Comparison of ENCODE assay signal across 39 cellular contexts in genomic region chr10:21935439-21936023, GRCh38.
"Had no signal": no experiment of that assay in that cellular context is flagged by ENCODE, and none has a peak within 500 bp of the region (broad histone marks: within the 10 kb centered on the region; RNA-seq: fewer than 3 reads in every experiment).

No MANE protein-coding gene starts in this region.

- H3K4me1 Mint-ChIP-seq: activated naive CD4-positive, alpha-beta T cell treated with anti-CD3 and anti-CD28 coated beads, Interleukin-2, amount 50 U/mL, for 24 hours; activated naive CD8-positive, alpha-beta T cell treated with anti-CD3 and anti-CD28 coated beads, Interleukin-2, amount 10 ng/mL, durations not matched to agents 7 days and 5 days; activated naive CD8-positive, alpha-beta T cell treated with anti-CD3 and anti-CD28 coated beads, Interleukin-2, amount 50 U/mL, for 24 hours; activated T-helper 17 cell treated with anti-CD3 and anti-CD28 coated beads, Interleukin-2, amount 50 U/mL, for 72 hours had no signal

- H3K27ac ChIP-seq: adrenal gland, ascending aorta, body of pancreas, brain microvascular endothelial cell, cardiac muscle cell had no signal

- FAIRE-seq: astrocyte, bronchial epithelial cell had no signal

- H3K27me3 ChIP-seq: adrenal gland, ascending aorta, body of pancreas, brain microvascular endothelial cell, cardiac muscle cell had no signal

- DNase-seq: activated effector memory CD4-positive, alpha-beta T cell treated with anti-CD3 and anti-CD28 coated beads, Interleukin-2, amount 50 U/mL, for 16 hours; activated effector memory CD4-positive, alpha-beta T cell treated with Interleukin-2 at 50 U/mL for 16 hours; activated gamma-delta T cell; activated gamma-delta T cell treated with Interleukin-2 at 50 U/mL for 16 hours; activated naive CD4-positive, alpha-beta T cell; activated naive CD4-positive, alpha-beta T cell treated with anti-CD3 and anti-CD28 coated beads for 36 hours; activated naive CD4-positive, alpha-beta T cell treated with anti-CD3 and anti-CD28 coated beads, Interleukin-2, amount 10 ng/mL, durations not matched to agents 7 days and 5 days; activated naive CD4-positive, alpha-beta T cell treated with anti-CD3 and anti-CD28 coated beads, Interleukin-2, amount 50 U/mL, for 16 hours; activated naive CD4-positive, alpha-beta T cell treated with Interleukin-2 at 50 U/mL for 16 hours; activated naive CD8-positive, alpha-beta T cell treated with anti-CD3 and anti-CD28 coated beads for 36 hours; activated naive CD8-positive, alpha-beta T cell treated with anti-CD3 and anti-CD28 coated beads, Interleukin-2, amount 10 ng/mL, durations not matched to agents 7 days and 5 days; activated naive CD8-positive, alpha-beta T cell treated with anti-CD3 and anti-CD28 coated beads, Interleukin-2, amount 50 U/mL, for 24 hours; activated T-cell treated with anti-CD3 and anti-CD28 coated beads for 4 hours; activated T-cell treated with anti-CD3 and anti-CD28 coated beads, Interleukin-2, amount 50 U/mL, for 1 hour; activated T-cell treated with anti-CD3 and anti-CD28 coated beads, Interleukin-2, amount 50 U/mL, for 24 hours; activated T-cell treated with anti-CD3 and anti-CD28 coated beads, Interleukin-2, amount 50 U/mL, for 4 hours; activated T-cell treated with anti-CD3 and anti-CD28 coated beads, Interleukin-2, amount 50 U/mL, for 48 hours; adrenal gland; amniotic stem cell; amygdala; anterior cingulate cortex; aorta; body of pancreas; brain microvascular endothelial cell; caudate nucleus; central memory CD4-positive, alpha-beta T cell; cerebellar nuclear complex had no signal

- H3K4me1 ChIP-seq: ascending aorta had no signal

- ATAC-seq: activated naive CD4-positive, alpha-beta T cell treated with anti-CD3 and anti-CD28 coated beads, Interleukin-2, amount 50 U/mL, for 72 hours; activated naive CD8-positive, alpha-beta T cell treated with anti-CD3 and anti-CD28 coated beads, Interleukin-2, amount 50 U/mL, for 24 hours; activated T-cell treated with anti-CD3 and anti-CD28 coated beads, Interleukin-2, amount 50 U/mL, for 4 hours; activated T-helper 17 cell treated with anti-CD3 and anti-CD28 coated beads, Interleukin-2, amount 50 U/mL, for 72 hours; body of pancreas had no signal

- H3K36me3 ChIP-seq: adrenal gland, ascending aorta, brain microvascular endothelial cell, cardiac muscle cell had no signal

- H3K4me3 ChIP-seq: adrenal gland, ascending aorta, body of pancreas, cardiac muscle cell had no signal

- H3K27me3 Mint-ChIP-seq: activated naive CD4-positive, alpha-beta T cell treated with anti-CD3 and anti-CD28 coated beads, Interleukin-2, amount 10 ng/mL, durations not matched to agents 7 days and 5 days; activated naive CD4-positive, alpha-beta T cell treated with anti-CD3 and anti-CD28 coated beads, Interleukin-2, amount 50 U/mL, for 24 hours; activated naive CD8-positive, alpha-beta T cell; activated naive CD8-positive, alpha-beta T cell treated with anti-CD3 and anti-CD28 coated beads for 36 hours; activated naive CD8-positive, alpha-beta T cell treated with anti-CD3 and anti-CD28 coated beads, Interleukin-2, amount 10 ng/mL, durations not matched to agents 7 days and 5 days; activated naive CD8-positive, alpha-beta T cell treated with anti-CD3 and anti-CD28 coated beads, Interleukin-2, amount 50 U/mL, for 24 hours; activated T-cell treated with anti-CD3 and anti-CD28 coated beads, Interleukin-2, amount 50 U/mL, for 24 hours; activated T-helper 17 cell treated with anti-CD3 and anti-CD28 coated beads, Interleukin-2, amount 50 U/mL, for 72 hours; brain; central memory CD8-positive, alpha-beta T cell had no signal

- H3K27ac Mint-ChIP-seq: activated naive CD4-positive, alpha-beta T cell treated with anti-CD3 and anti-CD28 coated beads for 36 hours; activated naive CD4-positive, alpha-beta T cell treated with anti-CD3 and anti-CD28 coated beads, Interleukin-2, amount 10 ng/mL, durations not matched to agents 7 days and 5 days; activated naive CD4-positive, alpha-beta T cell treated with anti-CD3 and anti-CD28 coated beads, Interleukin-2, amount 50 U/mL, for 24 hours; activated naive CD4-positive, alpha-beta T cell treated with anti-CD3 and anti-CD28 coated beads, Interleukin-2, amount 50 U/mL, for 72 hours; activated naive CD8-positive, alpha-beta T cell; activated naive CD8-positive, alpha-beta T cell treated with anti-CD3 and anti-CD28 coated beads for 36 hours; activated naive CD8-positive, alpha-beta T cell treated with anti-CD3 and anti-CD28 coated beads, Interleukin-2, amount 10 ng/mL, durations not matched to agents 7 days and 5 days; activated naive CD8-positive, alpha-beta T cell treated with anti-CD3 and anti-CD28 coated beads, Interleukin-2, amount 50 U/mL, for 24 hours; activated T-cell treated with anti-CD3 and anti-CD28 coated beads, Interleukin-2, amount 50 U/mL, for 24 hours; activated T-helper 1 cell treated with anti-CD3 and anti-CD28 coated beads, Interleukin-12 subunit alpha, Interleukin-12 subunit beta, Interleukin-2, Interleukin-4 antibody, amounts not matched to agents 30 ng/mL and 10 ng/mL and 1 ng/mL, durations not matched to agents 14 hours and 24 hours and 36 hours; activated T-helper 17 cell treated with anti-CD3 and anti-CD28 coated beads, Interleukin-2, amount 50 U/mL, for 72 hours; activated T-helper 2 cell treated with anti-CD3 and anti-CD28 coated beads, Interferon-gamma antibody, Interleukin-2, Interleukin-4, amounts not matched to agents 10 μg/mL and 5 μg/mL and 100 μg/mL, durations not matched to agents 14 hours and 24 hours and 36 hours; brain had no signal

- H3K4me3 Mint-ChIP-seq: activated naive CD4-positive, alpha-beta T cell treated with anti-CD3 and anti-CD28 coated beads for 36 hours; activated naive CD4-positive, alpha-beta T cell treated with anti-CD3 and anti-CD28 coated beads, Interleukin-2, amount 10 ng/mL, durations not matched to agents 7 days and 5 days; activated naive CD4-positive, alpha-beta T cell treated with anti-CD3 and anti-CD28 coated beads, Interleukin-2, amount 50 U/mL, for 24 hours; activated naive CD8-positive, alpha-beta T cell; activated naive CD8-positive, alpha-beta T cell treated with anti-CD3 and anti-CD28 coated beads for 36 hours; activated naive CD8-positive, alpha-beta T cell treated with anti-CD3 and anti-CD28 coated beads, Interleukin-2, amount 10 ng/mL, durations not matched to agents 7 days and 5 days; activated naive CD8-positive, alpha-beta T cell treated with anti-CD3 and anti-CD28 coated beads, Interleukin-2, amount 50 U/mL, for 24 hours; activated T-cell treated with anti-CD3 and anti-CD28 coated beads, Interleukin-2, amount 50 U/mL, for 24 hours; activated T-cell treated with anti-CD3 and anti-CD28 coated beads, Interleukin-2, amount 50 U/mL, for 4 hours; activated T-helper 1 cell treated with anti-CD3 and anti-CD28 coated beads, Interleukin-12 subunit alpha, Interleukin-12 subunit beta, Interleukin-2, Interleukin-4 antibody, amounts not matched to agents 30 ng/mL and 10 ng/mL and 1 ng/mL, durations not matched to agents 14 hours and 24 hours and 36 hours; activated T-helper 17 cell treated with anti-CD3 and anti-CD28 coated beads, Interleukin-2, amount 50 U/mL, for 72 hours; brain; central memory CD8-positive, alpha-beta T cell had no signal
